ENCODE assay signal across 11 cellular contexts in genomic region chr12:104583311-104583710, GRCh38.
DNase-seq lines count a peak whose midpoint lies in the region; ATAC-seq lines count a peak whose summit lies in the region.
"Had no signal": no experiment of that assay in that cellular context is flagged by ENCODE, and none has a peak within 500 bp of the region (broad histone marks: within the 10 kb centered on the region; RNA-seq: fewer than 3 reads in every experiment).

No MANE protein-coding gene starts in this region.

- H3K36me3 Mint-ChIP-seq in naive B cell = peaks cover 0 to 7% of the 10 kb centered on the region in 2 donors

- H3K4me1 ChIP-seq in SJCRH30 = peaks cover 4% of the 10 kb centered on the region

- no peaks in the 10 kb centered on the region for H3K27me3 ChIP-seq in SJCRH30

- H3K4me1 Mint-ChIP-seq in naive B cell = peaks cover 58 to 90% (median 86%) of the 10 kb centered on the region in 3 donors

- H3K4me3 ChIP-seq in SJCRH30 = no peak overlapping the region

- peak overlapping the region; percentile 93 to 99 (median 98) for H3K27ac Mint-ChIP-seq in naive B cell
- H3K27ac Mint-ChIP-seq: dendritic cell treated with granulocyte-macrophage colony-stimulating factor and Interleukin-4, amounts not matched to agents 40 ng/mL and 50 ng/mL, for 4 days had no signal

- DNase-seq in naive B cell = peak; percentile 48
- DNase-seq in SJCRH30 = no peak
- no peak for DNase-seq in activated CD4-positive, CD25-positive, alpha-beta regulatory T cell (lab: John Stamatoyannopoulos, UW)
- DNase-seq in NOMO-1 (lab: John Stamatoyannopoulos, UW; ENCODE audit: unreplicated experiment in 2 of 2) = no peak
- no peak for DNase-seq in activated CD4-positive, alpha-beta T cell treated with anti-CD3 and anti-CD28 coated beads for 4 hours
- DNase-seq: left colon; NK-92 treated with Interleukin-12 subunit alpha and Interleukin-12 subunit beta, amount 100 ng/mL, for 24 hours had no signal

- no peaks in the 10 kb centered on the region for H3K9me3 Mint-ChIP-seq in naive B cell
- H3K9me3 Mint-ChIP-seq: dendritic cell treated with granulocyte-macrophage colony-stimulating factor and Interleukin-4, amounts not matched to agents 40 ng/mL and 50 ng/mL, for 4 days had no signal

- peak; percentile 43 for ATAC-seq in GM18858 (IDR thresholded peaks at IDR 0.05; ENCODE audit: unreplicated experiment)
- ATAC-seq in GM21447 (IDR thresholded peaks at IDR 0.05; ENCODE audit: unreplicated experiment) = peak; percentile 68
- peak; percentile 53 for ATAC-seq in HG03280 (IDR thresholded peaks at IDR 0.05; ENCODE audit: unreplicated experiment)
- peak; percentile 34 to 41 for ATAC-seq in naive B cell (ENCODE audit: low read depth in 2 of 2)
- ATAC-seq: left colon had no signal

- H3K27ac ChIP-seq in SJCRH30 = no peak overlapping the region

- H3K36me3 ChIP-seq in SJCRH30 = no peaks in the 10 kb centered on the region

- H3K27me3 Mint-ChIP-seq in naive B cell = no peaks in the 10 kb centered on the region
- H3K27me3 Mint-ChIP-seq: dendritic cell treated with granulocyte-macrophage colony-stimulating factor and Interleukin-4, amounts not matched to agents 40 ng/mL and 50 ng/mL, for 4 days had no signal

- no peaks in the 10 kb centered on the region for H3K9me3 ChIP-seq in SJCRH30 (replicated peaks)

- peak overlapping the region in 7 of 8 donors; percentile 39 to 84 (median 60) for H3K4me3 Mint-ChIP-seq in naive B cell
- H3K4me3 Mint-ChIP-seq: dendritic cell treated with granulocyte-macrophage colony-stimulating factor and Interleukin-4, amounts not matched to agents 40 ng/mL and 50 ng/mL, for 4 days had no signal
